22 cellular contexts compared by ENCODE assay signal in genomic region chr12:85883763-85884162, GRCh38. TPM values are rescaled to one million over a fixed set of nuclear protein-coding genes. Genes with fewer than 3 reads are reported as not detected.
"Had no signal": no experiment of that assay in that cellular context is flagged by ENCODE, and none has a peak within 500 bp of the region (broad histone marks: within the 10 kb centered on the region; RNA-seq: fewer than 3 reads in every experiment).

No MANE protein-coding gene starts in this region.

- FAIRE-seq: HepG2, K562 had no signal

- DNase-seq: IMR-90, Kasumi-1, MM.1S, NCI-H1092 treated with DMSO at 0.1 percent for 48 hours, NCI-H1436, NCI-H187, NCI-H2029, NCI-H2081 treated with DMSO at 0.1 percent for 48 hours, NCI-H2227 treated with DMSO at 0.1 percent for 48 hours, NCI-H524, NCI-H526 treated with DMSO at 0.1 percent for 48 hours, NCI-H774, SHP77, SK-N-SH, SW 1271, T-cell had no signal

- H3K4me1 Mint-ChIP-seq: T-cell had no signal

- H3K9me3 ChIP-seq: SK-N-SH had no signal

- H3K27ac ChIP-seq: KMS-11, RWPE1 had no signal

- ATAC-seq: HepG2, K562, Panc1, T-cell had no signal

- H3K4me2 ChIP-seq: KMS-11, SK-N-SH had no signal

- H3K36me3 Mint-ChIP-seq: T-cell had no signal

- H3K4me3 ChIP-seq: K562 had no signal

- H3K4me3 Mint-ChIP-seq: T-cell; T-helper 1 cell treated with Interleukin-12 subunit alpha and Interleukin-12 subunit beta and Interleukin-4 antibody, amounts not matched to agents 30 μg/mL and 1 μg/mL, for 36 hours had no signal

- H3K27ac Mint-ChIP-seq: T-cell; T-helper 1 cell treated with Interleukin-12 subunit alpha and Interleukin-12 subunit beta and Interleukin-4 antibody, amounts not matched to agents 30 μg/mL and 1 μg/mL, for 36 hours had no signal

- H3K9me3 Mint-ChIP-seq: T-cell; T-helper 1 cell treated with Interleukin-12 subunit alpha and Interleukin-12 subunit beta and Interleukin-4 antibody, amounts not matched to agents 30 μg/mL and 1 μg/mL, for 36 hours had no signal

RNA-seq across cellular contexts. Expression of gene NTS, which starts 9.7 kb away (rescaled TPM):
- total RNA-seq: IMR-90, T-cell had no signal
- polyA plus RNA-seq: IMR-90 had no signal

RNA-seq across cellular contexts. Expression of gene RASSF9, which starts 47.6 kb away (rescaled TPM):
- total RNA-seq: HepG2, K562, T-cell had no signal
- polyA plus RNA-seq: HepG2, K562 had no signal
